In genomic region chr19:39599116-39599515, GRCh38 we compare ENCODE assay signal across 12 cellular contexts. TPM values are rescaled to one million over a fixed set of nuclear protein-coding genes. Genes with fewer than 3 reads are reported as not detected.
DNase-seq lines count a peak whose midpoint lies in the region; FAIRE-seq and TF ChIP-seq lines count a peak whose summit lies in the region.
"Had no signal": no experiment of that assay in that cellular context is flagged by ENCODE, and none has a peak within 500 bp of the region (broad histone marks: within the 10 kb centered on the region; RNA-seq: fewer than 3 reads in every experiment).

No MANE protein-coding gene starts in this region.

- H3K79me2 ChIP-seq in astrocyte (ENCODE audit: insufficient read depth, low read length), result no peaks in the 10 kb centered on the region

- H3K9me3 ChIP-seq in astrocyte (ENCODE audit: insufficient read depth, low read depth, low read length), result no peaks in the 10 kb centered on the region
- H3K9me3 ChIP-seq: ovary had no signal

- H4K20me1 ChIP-seq in astrocyte (ENCODE audit: insufficient read depth, low read length), result no peaks in the 10 kb centered on the region

- no peaks in the 10 kb centered on the region for H3K27me3 ChIP-seq in astrocyte (ENCODE audit: insufficient read depth, low read length)
- H3K27me3 ChIP-seq: ovary had no signal

- no peak for FAIRE-seq in astrocyte (lab: Jason Lieb, UNC)
- FAIRE-seq: GM12892 had no signal

- H3K4me3 Mint-ChIP-seq in astrocyte (ENCODE audit: unreplicated experiment), result no peak overlapping the region
- H3K4me3 Mint-ChIP-seq in nephron progenitor cell, result no peak overlapping the region
- no peak overlapping the region for H3K4me3 Mint-ChIP-seq in CD14-positive monocyte

- intact Hi-C loops in CD14-positive monocyte (cut with micrococcal nuclease), result no loop called here

- no peak overlapping the region for H3K4me2 ChIP-seq in astrocyte (ENCODE audit: low read length)

- no peak overlapping the region for H3K27ac Mint-ChIP-seq in astrocyte (ENCODE audit: unreplicated experiment)
- H3K27ac Mint-ChIP-seq in nephron progenitor cell, result no peak overlapping the region
- no peak overlapping the region for H3K27ac Mint-ChIP-seq in CD14-positive monocyte

- H3K4me3 ChIP-seq in GM12865 (ENCODE audit: low read depth, low read length), result no peak overlapping the region
- H3K4me3 ChIP-seq in astrocyte (ENCODE audit: insufficient read depth, low read depth, low read length), result no peak overlapping the region
- H3K4me3 ChIP-seq: ovary, stomach had no signal

- H3K36me3 Mint-ChIP-seq in astrocyte (ENCODE audit: low read depth, unreplicated experiment) (no peaks in the 10 kb centered on the region), nephron progenitor cell (ENCODE audit: low read depth) (no peaks in the 10 kb centered on the region), CD14-positive monocyte (no peaks in the 10 kb centered on the region)

- H3K36me3 ChIP-seq in astrocyte (ENCODE audit: insufficient read depth, low read length), result no peaks in the 10 kb centered on the region
- H3K36me3 ChIP-seq: ovary, stomach had no signal

- H2AFZ ChIP-seq in astrocyte (ENCODE audit: low read depth, low read length), result no peak overlapping the region

- DNase-seq in GM12865 (ENCODE audit: low read depth), result peak; percentile 36
- peak; percentile 39 for DNase-seq in M059J (ENCODE audit: low read depth)
- peak; percentile 8 for DNase-seq in astrocyte (ENCODE audit: low read depth)
- peak; percentile 77 for DNase-seq in nephron progenitor cell
- no peak for DNase-seq in NCI-H1930 (lab: John Stamatoyannopoulos, UW)
- DNase-seq in CD14-positive monocyte (ENCODE audit: low spot score), result no peak
- no peak for DNase-seq in NCI-H1436 treated with DMSO at 0.1 percent for 48 hours (lab: John Stamatoyannopoulos, UW)
- no peak for DNase-seq in hippocampal formation (lab: John Stamatoyannopoulos, UW)
- DNase-seq: ovary, stomach had no signal

- no peak overlapping the region for H3K27ac ChIP-seq in astrocyte (ENCODE audit: low read depth, low read length)
- H3K27ac ChIP-seq: ovary, stomach had no signal

- H3K27me3 Mint-ChIP-seq in astrocyte (ENCODE audit: low read depth, unreplicated experiment) (peaks cover 65% of the 10 kb centered on the region), nephron progenitor cell (ENCODE audit: low read depth, poor library complexity) (peaks cover 40% of the 10 kb centered on the region), CD14-positive monocyte (ENCODE audit: low read depth in 3 of 3) (peaks cover 0 to 3% (median 2%) of the 10 kb centered on the region in 3 donors)

- no peaks in the 10 kb centered on the region for H3K9me3 Mint-ChIP-seq in astrocyte (ENCODE audit: unreplicated experiment)
- peaks cover 11% of the 10 kb centered on the region for H3K9me3 Mint-ChIP-seq in nephron progenitor cell
- peaks cover 0 to 4% (median 0%) of the 10 kb centered on the region in 7 donors for H3K9me3 Mint-ChIP-seq in CD14-positive monocyte

- no peak overlapping the region for H3K9ac ChIP-seq in astrocyte (ENCODE audit: low read length)

- TF ChIP-seq CTCF in GM12865 (IDR thresholded peaks at IDR 0.05; ENCODE audit: insufficient read depth, low read depth, low read length, missing control alignments) (no peak), astrocyte (IDR thresholded peaks at IDR 0.05; ENCODE audit: insufficient read depth, low read depth, low read length) (no peak), nephron progenitor cell (IDR thresholded peaks at IDR 0.05) (no peak), CD14-positive monocyte (IDR thresholded peaks at IDR 0.05) (no peak)

- no peaks in the 10 kb centered on the region for H3K4me1 ChIP-seq in astrocyte (ENCODE audit: insufficient read depth, low read length)
- H3K4me1 ChIP-seq: stomach had no signal

- H3K4me1 Mint-ChIP-seq in astrocyte (ENCODE audit: low read depth, unreplicated experiment) (no peaks in the 10 kb centered on the region), nephron progenitor cell (no peaks in the 10 kb centered on the region), CD14-positive monocyte (no peaks in the 10 kb centered on the region)

RNA-seq across cellular contexts. Expression of gene LGALS13, which starts 3.2 kb away (rescaled TPM):
- not detected in 2 replicates for total RNA-seq in M059J (2014; rRNA removed; shearing (Covaris generic))
- not detected in 2 replicates for total RNA-seq in astrocyte
- not detected for polyA plus RNA-seq in CD14-positive monocyte
- total RNA-seq: activated CD8-positive, alpha-beta memory T cell treated with anti-CD3 and anti-CD28 coated beads for 36 hours; ovary; stomach had no signal
- polyA plus RNA-seq: ovary, stomach had no signal

RNA-seq across cellular contexts. Expression of gene LGALS16, which starts 56.6 kb away (rescaled TPM):
- not detected in 2 replicates for total RNA-seq in M059J (2014; rRNA removed; shearing (Covaris generic))
- not detected in 2 replicates for total RNA-seq in astrocyte
- polyA plus RNA-seq in CD14-positive monocyte, result not detected
- total RNA-seq: activated CD8-positive, alpha-beta memory T cell treated with anti-CD3 and anti-CD28 coated beads for 36 hours; ovary; stomach had no signal
- polyA plus RNA-seq: ovary, stomach had no signal

RNA-seq across cellular contexts. Expression of gene EID2, which starts 59.2 kb away (rescaled TPM):
- total RNA-seq in M059J (2014; rRNA removed; shearing (Covaris generic)), result 16.4 and 20.0 TPM in 2 replicates
- 15.7 and 17.2 TPM in 2 replicates for total RNA-seq in astrocyte
- 10 to 100 TPM; 12.5 to 20.4 TPM for polyA plus RNA-seq in CD14-positive monocyte

Comparison
In these comparisons a context has a peak if more than half of its experiments do, and no peak if none do; other contexts are left out.
1. DNase-seq: peak in GM12865 (single experiment), M059J (single experiment), astrocyte (single experiment) and nephron progenitor cell (single experiment); none in NCI-H1930 (0 of 2), CD14-positive monocyte (single experiment), NCI-H1436 treated with DMSO at 0.1 percent for 48 hours (single experiment) and hippocampal formation (0 of 2).